In genomic region chr16:30051518-30051917, GRCh38 we compare ENCODE assay signal across 11 cellular contexts. TPM values are rescaled to one million over a fixed set of nuclear protein-coding genes. Genes with fewer than 3 reads are reported as not detected.
DNase-seq lines count a peak whose midpoint lies in the region; ATAC-seq and TF ChIP-seq lines count a peak whose summit lies in the region.
"Had no signal": no experiment of that assay in that cellular context is flagged by ENCODE, and none has a peak within 500 bp of the region (broad histone marks: within the 10 kb centered on the region; RNA-seq: fewer than 3 reads in every experiment).

No MANE protein-coding gene starts in this region.

- no peak overlapping the region for H3K9ac ChIP-seq in mesendoderm (ENCODE audit: low read length)

- POLR2A ChIA-PET in CD4-positive, alpha-beta T cell (lab: Charles Lee): no interaction called here
- POLR2A ChIA-PET in activated naive CD8-positive, alpha-beta T cell treated with anti-CD3 and anti-CD28 coated beads, Interleukin-2, amount 10 ng/mL, durations not matched to agents 7 days and 5 days (lab: Charles Lee): interaction anchor here (0.9 to 1.0 kb wide), 2 partner anchors 78 to 126 kb away, joined by 3 read pairs; partner anchors contain the start of genes KCTD13 and TAOK2

- no peaks in the 10 kb centered on the region for H3K9me3 ChIP-seq in CD4-positive, alpha-beta T cell (ENCODE audit: control insufficient read depth, low read length)
- H3K9me3 ChIP-seq: thoracic aorta had no signal

- no peak overlapping the region for H2BK15ac ChIP-seq in mesendoderm (replicated peaks; ENCODE audit: low read depth)

- no peak for DNase-seq in CD4-positive, alpha-beta T cell
- DNase-seq in Jurkat, Clone E6-1 (ENCODE audit: low read depth, low spot score): no peak
- no peak for DNase-seq in activated naive CD8-positive, alpha-beta T cell treated with anti-CD3 and anti-CD28 coated beads, Interleukin-2, amount 10 ng/mL, durations not matched to agents 7 days and 5 days
- peak; percentile 86 for DNase-seq in mesendoderm
- DNase-seq in T-helper 9 cell: no peak
- DNase-seq in NOMO-1 (lab: John Stamatoyannopoulos, UW; ENCODE audit: unreplicated experiment in 2 of 2): no peak
- DNase-seq in Right ventricle myocardium superior: no peak
- DNase-seq: kidney glomerular epithelial cell, NCI-H82 had no signal

- no peak overlapping the region for H4K8ac ChIP-seq in mesendoderm (ENCODE audit: low read depth, low read length)

- H3K56ac ChIP-seq in mesendoderm (ENCODE audit: low read length): peak overlapping the region; percentile 25

- no peak for TF ChIP-seq CTCF in CD4-positive, alpha-beta T cell (IDR thresholded peaks at IDR 0.05)

- H3K27ac ChIP-seq in CD4-positive, alpha-beta T cell (ENCODE audit: low read depth, low read length): no peak overlapping the region
- no peak overlapping the region for H3K27ac ChIP-seq in mesendoderm (ENCODE audit: low read depth, low read length)
- H3K27ac ChIP-seq: thoracic aorta had no signal

- peaks cover 22% of the 10 kb centered on the region for H3K4me1 Mint-ChIP-seq in CD4-positive, alpha-beta T cell (ENCODE audit: low read depth)
- H3K4me1 Mint-ChIP-seq in activated naive CD8-positive, alpha-beta T cell treated with anti-CD3 and anti-CD28 coated beads, Interleukin-2, amount 10 ng/mL, durations not matched to agents 7 days and 5 days: peaks cover 21% of the 10 kb centered on the region

- no peak overlapping the region for H3K4me2 ChIP-seq in mesendoderm (ENCODE audit: low read length)

- H3K9me3 Mint-ChIP-seq in CD4-positive, alpha-beta T cell: no peaks in the 10 kb centered on the region
- H3K9me3 Mint-ChIP-seq in activated naive CD8-positive, alpha-beta T cell treated with anti-CD3 and anti-CD28 coated beads, Interleukin-2, amount 10 ng/mL, durations not matched to agents 7 days and 5 days: no peaks in the 10 kb centered on the region

- H3K18ac ChIP-seq in mesendoderm (ENCODE audit: low read length): no peak overlapping the region

- no peak overlapping the region for H2AK5ac ChIP-seq in mesendoderm (ENCODE audit: low read length)

- WGBS in mesendoderm (ENCODE audit: extremely low coverage, insufficient coverage, low lambda C conversion rate): no CpG with 5 or more reads among the region's 3 CpGs

- no peaks in the 10 kb centered on the region for H3K79me2 ChIP-seq in mesendoderm (ENCODE audit: control insufficient read depth, insufficient read depth, low read length)

- intact Hi-C loops in CD4-positive, alpha-beta T cell (cut with DNase I, micrococcal nuclease): loop anchor here in 1 of 2 experiments (5.0 kb wide), 1 partner anchor 54 kb away; the partner anchor contains the start of genes HIRIP3 and INO80E
- intact Hi-C loops in Right ventricle myocardium superior (cut with DNase I): no loop called here

- H3K4ac ChIP-seq in mesendoderm (ENCODE audit: low read depth, low read length): no peak overlapping the region

- H4K5ac ChIP-seq in mesendoderm (ENCODE audit: low read length): no peak overlapping the region

- H3K27me3 ChIP-seq in CD4-positive, alpha-beta T cell (ENCODE audit: control insufficient read depth, insufficient read depth, low read length): no peaks in the 10 kb centered on the region
- H3K27me3 ChIP-seq in mesendoderm (ENCODE audit: insufficient read depth, low read length, poor library complexity): no peaks in the 10 kb centered on the region

- H3K4me1 ChIP-seq in mesendoderm (ENCODE audit: control insufficient read depth, low read depth, low read length): no peaks in the 10 kb centered on the region

- no peaks in the 10 kb centered on the region for H3K36me3 ChIP-seq in mesendoderm (ENCODE audit: control insufficient read depth, insufficient read depth, low read length)
- H3K36me3 ChIP-seq: thoracic aorta had no signal

- no peaks in the 10 kb centered on the region for H3K36me3 Mint-ChIP-seq in CD4-positive, alpha-beta T cell (ENCODE audit: low read depth)
- H3K36me3 Mint-ChIP-seq in activated naive CD8-positive, alpha-beta T cell treated with anti-CD3 and anti-CD28 coated beads, Interleukin-2, amount 10 ng/mL, durations not matched to agents 7 days and 5 days: peaks cover 8% of the 10 kb centered on the region

- CTCF ChIA-PET in CD4-positive, alpha-beta T cell (lab: Charles Lee): interaction anchor here (0.7 kb wide), 1 partner anchor 31 kb away, joined by 3 read pairs; no protein-coding TSS in a partner anchor

- H2BK5ac ChIP-seq in mesendoderm (ENCODE audit: low read length): no peak overlapping the region

- no peak overlapping the region for H2BK120ac ChIP-seq in mesendoderm (ENCODE audit: low read depth, low read length)

- peak overlapping the region; percentile 62 for H3K27ac Mint-ChIP-seq in CD4-positive, alpha-beta T cell
- peak overlapping the region; percentile 66 for H3K27ac Mint-ChIP-seq in activated naive CD8-positive, alpha-beta T cell treated with anti-CD3 and anti-CD28 coated beads, Interleukin-2, amount 10 ng/mL, durations not matched to agents 7 days and 5 days

- no peaks in the 10 kb centered on the region for H3K27me3 Mint-ChIP-seq in CD4-positive, alpha-beta T cell
- H3K27me3 Mint-ChIP-seq in activated naive CD8-positive, alpha-beta T cell treated with anti-CD3 and anti-CD28 coated beads, Interleukin-2, amount 10 ng/mL, durations not matched to agents 7 days and 5 days: peaks cover 2% of the 10 kb centered on the region

- ATAC-seq in CD4-positive, alpha-beta T cell (ENCODE audit: poor library complexity): no peak
- ATAC-seq in activated naive CD8-positive, alpha-beta T cell treated with anti-CD3 and anti-CD28 coated beads, Interleukin-2, amount 10 ng/mL, durations not matched to agents 7 days and 5 days (ENCODE audit: low read depth): no peak
- ATAC-seq in GM18861 (IDR thresholded peaks at IDR 0.05; ENCODE audit: unreplicated experiment) (no peak), Right ventricle myocardium superior (ENCODE audit: poor library complexity) (no peak)

- H3K4me3 ChIP-seq in Jurkat, Clone E6-1 (ENCODE audit: low read length): peak overlapping the region; percentile 84
- H3K4me3 ChIP-seq in mesendoderm (ENCODE audit: low read length): no peak overlapping the region
- H3K4me3 ChIP-seq: thoracic aorta had no signal

- peak overlapping the region; percentile 84 for H3K4me3 Mint-ChIP-seq in CD4-positive, alpha-beta T cell
- H3K4me3 Mint-ChIP-seq in activated naive CD8-positive, alpha-beta T cell treated with anti-CD3 and anti-CD28 coated beads, Interleukin-2, amount 10 ng/mL, durations not matched to agents 7 days and 5 days: peak overlapping the region; percentile 87

- no peak overlapping the region for H3K23ac ChIP-seq in mesendoderm (ENCODE audit: low read length)

- H3K79me1 ChIP-seq in mesendoderm (ENCODE audit: low read length): no peaks in the 10 kb centered on the region

RNA-seq across cellular contexts. Expression of gene ALDOA, which starts 14.0 kb away (rescaled TPM):
- 100 to 1,000 TPM; 390 to 396 TPM for total RNA-seq in CD4-positive, alpha-beta T cell
- 1,719 TPM for polyA plus RNA-seq in Jurkat, Clone E6-1 (2012; ENCODE audit: insufficient read depth, insufficient read length)
- 1,000 to 10,000 TPM; 1,486 to 1,632 TPM for total RNA-seq in activated naive CD8-positive, alpha-beta T cell treated with anti-CD3 and anti-CD28 coated beads, Interleukin-2, amount 10 ng/mL, durations not matched to agents 7 days and 5 days
- 759 TPM for polyA plus RNA-seq in mesendoderm (2013, experiment 1 of 2)
- polyA plus RNA-seq in mesendoderm (2013, experiment 2 of 2): 778 TPM
- total RNA-seq in Right ventricle myocardium superior: 3,843 TPM

RNA-seq across cellular contexts. Expression of gene TLCD3B, which starts 20.4 kb away (rescaled TPM):
- total RNA-seq in CD4-positive, alpha-beta T cell: not detected
- 5.9 TPM for polyA plus RNA-seq in Jurkat, Clone E6-1 (2012; ENCODE audit: insufficient read depth, insufficient read length)
- total RNA-seq in activated naive CD8-positive, alpha-beta T cell treated with anti-CD3 and anti-CD28 coated beads, Interleukin-2, amount 10 ng/mL, durations not matched to agents 7 days and 5 days: 1 to 10 TPM; 3.9 to 5.5 TPM
- polyA plus RNA-seq in mesendoderm (2013, experiment 1 of 2): 3.4 TPM
- polyA plus RNA-seq in mesendoderm (2013, experiment 2 of 2): 3.9 TPM
- not detected for total RNA-seq in Right ventricle myocardium superior
- total RNA-seq: thoracic aorta had no signal

RNA-seq across cellular contexts. Expression of gene PPP4C, which starts 24.3 kb away (rescaled TPM):
- 10 to 100 TPM; 83.9 to 87.3 TPM for total RNA-seq in CD4-positive, alpha-beta T cell
- 186 TPM for polyA plus RNA-seq in Jurkat, Clone E6-1 (2012; ENCODE audit: insufficient read depth, insufficient read length)
- 100 to 1,000 TPM; 123 to 133 TPM for total RNA-seq in activated naive CD8-positive, alpha-beta T cell treated with anti-CD3 and anti-CD28 coated beads, Interleukin-2, amount 10 ng/mL, durations not matched to agents 7 days and 5 days
- 94.2 TPM for polyA plus RNA-seq in mesendoderm (2013, experiment 1 of 2)
- 93.5 TPM for polyA plus RNA-seq in mesendoderm (2013, experiment 2 of 2)
- 33.2 TPM for total RNA-seq in Right ventricle myocardium superior

RNA-seq across cellular contexts. Expression of gene C16orf92, which starts 28.5 kb away (rescaled TPM):
- not detected for total RNA-seq in CD4-positive, alpha-beta T cell
- polyA plus RNA-seq in Jurkat, Clone E6-1 (2012; ENCODE audit: insufficient read depth, insufficient read length): not detected
- not detected for total RNA-seq in activated naive CD8-positive, alpha-beta T cell treated with anti-CD3 and anti-CD28 coated beads, Interleukin-2, amount 10 ng/mL, durations not matched to agents 7 days and 5 days
- polyA plus RNA-seq in mesendoderm (2013, experiment 1 of 2): not detected
- polyA plus RNA-seq in mesendoderm (2013, experiment 2 of 2): not detected
- total RNA-seq in Right ventricle myocardium superior: not detected
- total RNA-seq: thoracic aorta had no signal

RNA-seq across cellular contexts. Expression of gene TBX6, which starts 40.2 kb away (rescaled TPM):
- total RNA-seq in CD4-positive, alpha-beta T cell: under 1 TPM; 0.42 to 0.47 TPM
- 4.3 TPM for polyA plus RNA-seq in Jurkat, Clone E6-1 (2012; ENCODE audit: insufficient read depth, insufficient read length)
- total RNA-seq in activated naive CD8-positive, alpha-beta T cell treated with anti-CD3 and anti-CD28 coated beads, Interleukin-2, amount 10 ng/mL, durations not matched to agents 7 days and 5 days: 1 to 10 TPM; 2.4 to 3.0 TPM
- polyA plus RNA-seq in mesendoderm (2013, experiment 1 of 2): 2.4 TPM
- polyA plus RNA-seq in mesendoderm (2013, experiment 2 of 2): 2.1 TPM
- 1.0 TPM for total RNA-seq in Right ventricle myocardium superior
